ENCODE assay signal across 36 cellular contexts in genomic region chr7:138832966-138833365, GRCh38. TPM values are rescaled to one million over a fixed set of nuclear protein-coding genes. Genes with fewer than 3 reads are reported as not detected.
"Had no signal": no experiment of that assay in that cellular context is flagged by ENCODE, and none has a peak within 500 bp of the region (broad histone marks: within the 10 kb centered on the region; RNA-seq: fewer than 3 reads in every experiment).

No MANE protein-coding gene starts in this region.

- H3K4me3 Mint-ChIP-seq: activated CD4-positive, alpha-beta memory T cell treated with anti-CD3 and anti-CD28 coated beads, Interleukin-2, amount 10 ng/mL, durations not matched to agents 7 days and 5 days; activated CD4-positive, alpha-beta T cell treated with anti-CD3 and anti-CD28 coated beads for 36 hours; activated CD4-positive, alpha-beta T cell treated with anti-CD3 and anti-CD28 coated beads, Interleukin-2, amount 10 ng/mL, durations not matched to agents 7 days and 5 days; activated CD8-positive, alpha-beta memory T cell treated with anti-CD3 and anti-CD28 coated beads, Interleukin-2, amount 10 ng/mL, durations not matched to agents 7 days and 5 days; activated CD8-positive, alpha-beta T cell treated with anti-CD3 and anti-CD28 coated beads, Interleukin-2, amount 10 ng/mL, durations not matched to agents 7 days and 5 days; activated naive CD4-positive, alpha-beta T cell treated with anti-CD3 and anti-CD28 coated beads, Interleukin-2, amount 10 ng/mL, durations not matched to agents 7 days and 5 days; activated naive CD4-positive, alpha-beta T cell treated with anti-CD3 and anti-CD28 coated beads, Interleukin-2, amount 50 U/mL, for 24 hours; activated naive CD8-positive, alpha-beta T cell; activated naive CD8-positive, alpha-beta T cell treated with anti-CD3 and anti-CD28 coated beads, Interleukin-2, amount 10 ng/mL, durations not matched to agents 7 days and 5 days; activated naive CD8-positive, alpha-beta T cell treated with anti-CD3 and anti-CD28 coated beads, Interleukin-2, amount 50 U/mL, for 24 hours; activated T-cell treated with anti-CD3 and anti-CD28 coated beads, Interleukin-2, amount 50 U/mL, for 24 hours; brain; central memory CD8-positive, alpha-beta T cell; T-helper 1 cell treated with Interleukin-12 subunit alpha and Interleukin-12 subunit beta and Interleukin-4 antibody, amounts not matched to agents 30 μg/mL and 1 μg/mL, for 36 hours; T-helper 2 cell treated with Interferon-gamma antibody and Interleukin-4, amounts not matched to agents 5 μg/mL and 100 μg/mL, for 36 hours had no signal

- H3K27ac Mint-ChIP-seq: activated CD4-positive, alpha-beta memory T cell treated with anti-CD3 and anti-CD28 coated beads, Interleukin-2, amount 10 ng/mL, durations not matched to agents 7 days and 5 days; activated CD4-positive, alpha-beta T cell treated with anti-CD3 and anti-CD28 coated beads for 36 hours; activated CD4-positive, alpha-beta T cell treated with anti-CD3 and anti-CD28 coated beads, Interleukin-2, amount 10 ng/mL, durations not matched to agents 7 days and 5 days; activated CD8-positive, alpha-beta memory T cell treated with anti-CD3 and anti-CD28 coated beads, Interleukin-2, amount 10 ng/mL, durations not matched to agents 7 days and 5 days; activated CD8-positive, alpha-beta T cell treated with anti-CD3 and anti-CD28 coated beads, Interleukin-2, amount 10 ng/mL, durations not matched to agents 7 days and 5 days; activated naive CD4-positive, alpha-beta T cell treated with anti-CD3 and anti-CD28 coated beads, Interleukin-2, amount 10 ng/mL, durations not matched to agents 7 days and 5 days; activated naive CD4-positive, alpha-beta T cell treated with anti-CD3 and anti-CD28 coated beads, Interleukin-2, amount 50 U/mL, for 24 hours; activated naive CD8-positive, alpha-beta T cell; activated naive CD8-positive, alpha-beta T cell treated with anti-CD3 and anti-CD28 coated beads, Interleukin-2, amount 10 ng/mL, durations not matched to agents 7 days and 5 days; activated naive CD8-positive, alpha-beta T cell treated with anti-CD3 and anti-CD28 coated beads, Interleukin-2, amount 50 U/mL, for 24 hours; activated T-cell treated with anti-CD3 and anti-CD28 coated beads, Interleukin-2, amount 50 U/mL, for 24 hours; activated T-helper 2 cell treated with anti-CD3 and anti-CD28 coated beads, Interferon-gamma antibody, Interleukin-2, Interleukin-4, amounts not matched to agents 10 μg/mL and 5 μg/mL and 100 μg/mL, durations not matched to agents 14 hours and 24 hours and 36 hours; T-helper 2 cell treated with Interferon-gamma antibody and Interleukin-4, amounts not matched to agents 5 μg/mL and 100 μg/mL, for 36 hours had no signal

- H3K27me3 Mint-ChIP-seq: brain had no signal

- H3K4me3 ChIP-seq: ascending aorta, cardiac muscle cell had no signal

- ATAC-seq: activated CD4-positive, alpha-beta T cell treated with anti-CD3 and anti-CD28 coated beads for 36 hours; activated CD4-positive, CD25-positive, alpha-beta regulatory T cell treated with anti-CD3 and anti-CD28 coated beads, Interleukin-2, amount 50 U/mL, for 24 hours; activated CD8-positive, alpha-beta T cell treated with anti-CD3 and anti-CD28 coated beads, Interleukin-2, amount 10 ng/mL, durations not matched to agents 7 days and 5 days; activated naive CD8-positive, alpha-beta T cell treated with anti-CD3 and anti-CD28 coated beads, Interleukin-2, amount 50 U/mL, for 24 hours had no signal

- DNase-seq: activated CD4-positive, alpha-beta memory T cell treated with anti-CD3 and anti-CD28 coated beads, Interleukin-2, amount 10 ng/mL, durations not matched to agents 7 days and 5 days; activated CD4-positive, alpha-beta T cell treated with anti-CD3 and anti-CD28 coated beads for 1 hour; activated CD4-positive, alpha-beta T cell treated with anti-CD3 and anti-CD28 coated beads for 36 hours; activated CD4-positive, alpha-beta T cell treated with anti-CD3 and anti-CD28 coated beads for 48 hours; activated CD4-positive, alpha-beta T cell treated with anti-CD3 and anti-CD28 coated beads, Interleukin-2, amount 10 ng/mL, durations not matched to agents 7 days and 5 days; activated CD4-positive, alpha-beta T cell treated with anti-CD3 and anti-CD28 coated beads, Interleukin-2, amount 50 U/mL, for 48 hours; activated CD4-positive, CD25-positive, alpha-beta regulatory T cell; activated CD8-positive, alpha-beta memory T cell treated with anti-CD3 and anti-CD28 coated beads for 24 hours; activated CD8-positive, alpha-beta memory T cell treated with anti-CD3 and anti-CD28 coated beads, Interleukin-2, amount 10 ng/mL, durations not matched to agents 7 days and 5 days; activated CD8-positive, alpha-beta memory T cell treated with anti-CD3 and anti-CD28 coated beads, Interleukin-2, amount 50 U/mL, for 48 hours; activated CD8-positive, alpha-beta T cell treated with anti-CD3 and anti-CD28 coated beads, Interleukin-2, amount 10 ng/mL, durations not matched to agents 7 days and 5 days; activated effector memory CD4-positive, alpha-beta T cell treated with Interleukin-2 at 50 U/mL for 16 hours; activated gamma-delta T cell; activated naive CD4-positive, alpha-beta T cell treated with anti-CD3 and anti-CD28 coated beads, Interleukin-2, amount 10 ng/mL, durations not matched to agents 7 days and 5 days; activated naive CD4-positive, alpha-beta T cell treated with Interleukin-2 at 50 U/mL for 16 hours; activated naive CD8-positive, alpha-beta T cell treated with anti-CD3 and anti-CD28 coated beads, Interleukin-2, amount 10 ng/mL, durations not matched to agents 7 days and 5 days; activated naive CD8-positive, alpha-beta T cell treated with anti-CD3 and anti-CD28 coated beads, Interleukin-2, amount 50 U/mL, for 24 hours; activated T-cell treated with anti-CD3 and anti-CD28 coated beads, Interleukin-2, amount 50 U/mL, for 24 hours; activated T-cell treated with anti-CD3 and anti-CD28 coated beads, Interleukin-2, amount 50 U/mL, for 48 hours; amygdala; anterior cingulate cortex; cerebellar nuclear complex; T-helper 9 cell had no signal

- H3K27me3 ChIP-seq: ascending aorta, cardiac muscle cell had no signal

- H3K9me3 Mint-ChIP-seq: activated CD4-positive, alpha-beta memory T cell treated with anti-CD3 and anti-CD28 coated beads, Interleukin-2, amount 10 ng/mL, durations not matched to agents 7 days and 5 days; activated CD4-positive, alpha-beta T cell treated with anti-CD3 and anti-CD28 coated beads, Interleukin-2, amount 10 ng/mL, durations not matched to agents 7 days and 5 days; activated naive CD4-positive, alpha-beta T cell treated with anti-CD3 and anti-CD28 coated beads, Interleukin-2, amount 10 ng/mL, durations not matched to agents 7 days and 5 days; activated naive CD4-positive, alpha-beta T cell treated with anti-CD3 and anti-CD28 coated beads, Interleukin-2, amount 50 U/mL, for 24 hours; activated naive CD8-positive, alpha-beta T cell treated with anti-CD3 and anti-CD28 coated beads, Interleukin-2, amount 10 ng/mL, durations not matched to agents 7 days and 5 days; activated naive CD8-positive, alpha-beta T cell treated with anti-CD3 and anti-CD28 coated beads, Interleukin-2, amount 50 U/mL, for 24 hours; activated T-cell treated with anti-CD3 and anti-CD28 coated beads, Interleukin-2, amount 50 U/mL, for 24 hours; activated T-helper 2 cell treated with anti-CD3 and anti-CD28 coated beads, Interferon-gamma antibody, Interleukin-2, Interleukin-4, amounts not matched to agents 10 μg/mL and 5 μg/mL and 100 μg/mL, durations not matched to agents 14 hours and 24 hours and 36 hours; brain; central memory CD8-positive, alpha-beta T cell; T-helper 1 cell treated with Interleukin-12 subunit alpha and Interleukin-12 subunit beta and Interleukin-4 antibody, amounts not matched to agents 30 μg/mL and 1 μg/mL, for 36 hours; T-helper 2 cell treated with Interferon-gamma antibody and Interleukin-4, amounts not matched to agents 5 μg/mL and 100 μg/mL, for 36 hours had no signal

- H3K9me3 ChIP-seq: ascending aorta had no signal

- H3K36me3 Mint-ChIP-seq: activated naive CD4-positive, alpha-beta T cell treated with anti-CD3 and anti-CD28 coated beads, Interleukin-2, amount 10 ng/mL, durations not matched to agents 7 days and 5 days; activated naive CD4-positive, alpha-beta T cell treated with anti-CD3 and anti-CD28 coated beads, Interleukin-2, amount 50 U/mL, for 24 hours; activated naive CD8-positive, alpha-beta T cell; activated naive CD8-positive, alpha-beta T cell treated with anti-CD3 and anti-CD28 coated beads, Interleukin-2, amount 10 ng/mL, durations not matched to agents 7 days and 5 days had no signal

- H3K4me1 ChIP-seq: ascending aorta had no signal

- H3K4me1 Mint-ChIP-seq: activated naive CD4-positive, alpha-beta T cell treated with anti-CD3 and anti-CD28 coated beads, Interleukin-2, amount 50 U/mL, for 24 hours had no signal

- H3K36me3 ChIP-seq: ascending aorta had no signal

- H3K27ac ChIP-seq: ascending aorta, cardiac muscle cell, VCaP had no signal

RNA-seq across cellular contexts. Expression of gene ATP6V0A4, which starts 35.0 kb away (rescaled TPM):
- total RNA-seq: activated CD4-positive, alpha-beta T cell treated with anti-CD3 and anti-CD28 coated beads, Interleukin-2, amount 10 ng/mL, durations not matched to agents 7 days and 5 days; activated CD8-positive, alpha-beta memory T cell treated with anti-CD3 and anti-CD28 coated beads, Interleukin-2, amount 10 ng/mL, durations not matched to agents 7 days and 5 days; activated CD8-positive, alpha-beta T cell treated with anti-CD3 and anti-CD28 coated beads, Interleukin-2, amount 10 ng/mL, durations not matched to agents 7 days and 5 days; activated naive CD8-positive, alpha-beta T cell treated with anti-CD3 and anti-CD28 coated beads, Interleukin-2, amount 10 ng/mL, durations not matched to agents 7 days and 5 days; activated T-helper 2 cell treated with anti-CD3 and anti-CD28 coated beads, Interferon-gamma antibody, Interleukin-2, Interleukin-4, amounts not matched to agents 10 μg/mL and 5 μg/mL and 100 μg/mL, durations not matched to agents 14 hours and 24 hours and 36 hours; ascending aorta; bronchial epithelial cell; cardiac muscle cell had no signal

RNA-seq across cellular contexts. Expression of gene TMEM213, which starts 35.2 kb away (rescaled TPM):
- total RNA-seq: activated CD4-positive, alpha-beta T cell treated with anti-CD3 and anti-CD28 coated beads for 36 hours; activated CD4-positive, alpha-beta T cell treated with anti-CD3 and anti-CD28 coated beads, Interleukin-2, amount 10 ng/mL, durations not matched to agents 7 days and 5 days; activated CD8-positive, alpha-beta T cell treated with anti-CD3 and anti-CD28 coated beads, Interleukin-2, amount 10 ng/mL, durations not matched to agents 7 days and 5 days; activated naive CD8-positive, alpha-beta T cell treated with anti-CD3 and anti-CD28 coated beads, Interleukin-2, amount 10 ng/mL, durations not matched to agents 7 days and 5 days; activated T-helper 2 cell treated with anti-CD3 and anti-CD28 coated beads, Interferon-gamma antibody, Interleukin-2, Interleukin-4, amounts not matched to agents 10 μg/mL and 5 μg/mL and 100 μg/mL, durations not matched to agents 14 hours and 24 hours and 36 hours; ascending aorta; bronchial epithelial cell; cardiac muscle cell; chondrocyte had no signal
